ENCODE assay signal across 12 cellular contexts in genomic region chrX:39144965-39145364, GRCh38.
DNase-seq lines count a peak whose midpoint lies in the region; ATAC-seq and TF ChIP-seq lines count a peak whose summit lies in the region.
"Had no signal": no experiment of that assay in that cellular context is flagged by ENCODE, and none has a peak within 500 bp of the region (broad histone marks: within the 10 kb centered on the region; RNA-seq: fewer than 3 reads in every experiment).

No MANE protein-coding gene starts in this region.

- H3K27me3 ChIP-seq in BE2C: no peaks in the 10 kb centered on the region
- H3K27me3 ChIP-seq: brain microvascular endothelial cell, esophagus muscularis mucosa had no signal

- ATAC-seq in GM18870 (IDR thresholded peaks at IDR 0.05; ENCODE audit: unreplicated experiment) (peak; percentile 49), HG02678 (IDR thresholded peaks at IDR 0.05; ENCODE audit: unreplicated experiment) (peak; percentile 78), mucosa of descending colon (peak; percentile 37)

- no peaks in the 10 kb centered on the region for H3K36me3 Mint-ChIP-seq in activated CD4-positive, alpha-beta T cell treated with anti-CD3 and anti-CD28 coated beads, Interleukin-2, amount 10 ng/mL, durations not matched to agents 24 days and 14 days (ENCODE audit: low read depth)
- no peaks in the 10 kb centered on the region for H3K36me3 Mint-ChIP-seq in type B pancreatic cell

- H3K4me1 ChIP-seq in mucosa of descending colon (ENCODE audit: low read depth): no peaks in the 10 kb centered on the region
- H3K4me1 ChIP-seq in BE2C: peaks cover 1% of the 10 kb centered on the region
- H3K4me1 ChIP-seq: esophagus muscularis mucosa had no signal

- no peaks in the 10 kb centered on the region for H3K9me3 ChIP-seq in mucosa of descending colon
- no peaks in the 10 kb centered on the region for H3K9me3 ChIP-seq in BE2C
- H3K9me3 ChIP-seq: esophagus muscularis mucosa had no signal

- DNase-seq in MV-4-11 (lab: John Stamatoyannopoulos, UW): peak; percentile 92
- no peak for DNase-seq in mucosa of descending colon
- no peak for DNase-seq in activated CD4-positive, alpha-beta T cell treated with anti-CD3 and anti-CD28 coated beads, Interleukin-2, amount 10 ng/mL, durations not matched to agents 24 days and 14 days
- no peak for DNase-seq in middle frontal gyrus (ENCODE audit: extremely low spot score, low spot score)
- DNase-seq in BE2C: no peak
- no peak for DNase-seq in type B pancreatic cell (ENCODE audit: extremely low spot score, unreplicated experiment)
- DNase-seq: brain microvascular endothelial cell, NCI-H2081, nucleus accumbens had no signal

- H3K9me3 Mint-ChIP-seq in activated CD4-positive, alpha-beta T cell treated with anti-CD3 and anti-CD28 coated beads, Interleukin-2, amount 10 ng/mL, durations not matched to agents 24 days and 14 days: no peaks in the 10 kb centered on the region
- H3K9me3 Mint-ChIP-seq in type B pancreatic cell: peaks cover 4% of the 10 kb centered on the region

- no peak overlapping the region for H3K27ac Mint-ChIP-seq in activated CD4-positive, alpha-beta T cell treated with anti-CD3 and anti-CD28 coated beads, Interleukin-2, amount 10 ng/mL, durations not matched to agents 24 days and 14 days
- H3K27ac Mint-ChIP-seq in type B pancreatic cell: no peak overlapping the region

- no peak overlapping the region for H3K4me3 Mint-ChIP-seq in activated CD4-positive, alpha-beta T cell treated with anti-CD3 and anti-CD28 coated beads, Interleukin-2, amount 10 ng/mL, durations not matched to agents 24 days and 14 days
- no peak overlapping the region for H3K4me3 Mint-ChIP-seq in type B pancreatic cell

- TF ChIP-seq CTCF in mucosa of descending colon (IDR thresholded peaks at IDR 0.05): no peak
- no peak for TF ChIP-seq CTCF in BE2C (IDR thresholded peaks at IDR 0.05; ENCODE audit: low read depth, low read length)
- no peak for TF ChIP-seq CTCF in type B pancreatic cell (conservative IDR thresholded peaks at IDR 0.05)

- H3K4me3 ChIP-seq in mucosa of descending colon (no peak overlapping the region), BE2C (ENCODE audit: low read depth, low read length) (no peak overlapping the region)
- H3K4me3 ChIP-seq: esophagus muscularis mucosa had no signal

- H3K36me3 ChIP-seq in mucosa of descending colon (ENCODE audit: low read depth): no peaks in the 10 kb centered on the region
- no peaks in the 10 kb centered on the region for H3K36me3 ChIP-seq in BE2C
- H3K36me3 ChIP-seq: brain microvascular endothelial cell, esophagus muscularis mucosa had no signal

- intact Hi-C loops in mucosa of descending colon (cut with DNase I, micrococcal nuclease): loop anchor here in 1 of 2 donors (10.0 kb wide), 1 partner anchor 370 kb away; no protein-coding TSS in a partner anchor
- intact Hi-C loops in activated CD4-positive, alpha-beta T cell treated with anti-CD3 and anti-CD28 coated beads, Interleukin-2, amount 10 ng/mL, durations not matched to agents 24 days and 14 days (cut with micrococcal nuclease): no loop called here

- H3K27me3 Mint-ChIP-seq in activated CD4-positive, alpha-beta T cell treated with anti-CD3 and anti-CD28 coated beads, Interleukin-2, amount 10 ng/mL, durations not matched to agents 24 days and 14 days: no peaks in the 10 kb centered on the region
- H3K27me3 Mint-ChIP-seq in type B pancreatic cell: no peaks in the 10 kb centered on the region

- H3K4me1 Mint-ChIP-seq in activated CD4-positive, alpha-beta T cell treated with anti-CD3 and anti-CD28 coated beads, Interleukin-2, amount 10 ng/mL, durations not matched to agents 24 days and 14 days: peaks cover 2% of the 10 kb centered on the region
- H3K4me1 Mint-ChIP-seq in type B pancreatic cell (ENCODE audit: unreplicated experiment): peaks cover 6% of the 10 kb centered on the region
